In genomic region chr3:88082854-88083253, GRCh38 we compare ENCODE assay signal across 17 cellular contexts. TPM values are rescaled to one million over a fixed set of nuclear protein-coding genes. Genes with fewer than 3 reads are reported as not detected.
DNase-seq lines count a peak whose midpoint lies in the region; ATAC-seq and TF ChIP-seq lines count a peak whose summit lies in the region.
"Had no signal": no experiment of that assay in that cellular context is flagged by ENCODE, and none has a peak within 500 bp of the region (broad histone marks: within the 10 kb centered on the region; RNA-seq: fewer than 3 reads in every experiment).

No MANE protein-coding gene starts in this region.

- H3K4me1 ChIP-seq in mucosa of descending colon (ENCODE audit: low read depth), result no peaks in the 10 kb centered on the region
- no peaks in the 10 kb centered on the region for H3K4me1 ChIP-seq in testis

- in situ Hi-C loops in KBM-7 (cut with MboI; ENCODE audit: low pct_unique_long_range_greater_than_20kb, low sequenced_read_pairs), result no loop called here

- TF ChIP-seq POLR2A in testis (IDR thresholded peaks at IDR 0.05), result no peak

- peak; percentile 16 for ATAC-seq in mucosa of descending colon
- ATAC-seq in activated CD8-positive, alpha-beta T cell treated with anti-CD3 and anti-CD28 coated beads, Interleukin-2, amount 10 ng/mL, durations not matched to agents 7 days and 5 days, result no peak
- ATAC-seq: GM23338, HCT116 had no signal

- no peak overlapping the region for H3K4me3 Mint-ChIP-seq in activated CD8-positive, alpha-beta T cell treated with anti-CD3 and anti-CD28 coated beads, Interleukin-2, amount 10 ng/mL, durations not matched to agents 7 days and 5 days
- H3K4me3 Mint-ChIP-seq: CD4-positive, alpha-beta memory T cell; GM23338; H9; HFFc6 had no signal

- H3K9me3 Mint-ChIP-seq in activated CD8-positive, alpha-beta T cell treated with anti-CD3 and anti-CD28 coated beads, Interleukin-2, amount 10 ng/mL, durations not matched to agents 7 days and 5 days (ENCODE audit: insufficient read depth), result no peaks in the 10 kb centered on the region
- H3K9me3 Mint-ChIP-seq: CD4-positive, alpha-beta memory T cell; HFFc6 had no signal

- H3K9me3 ChIP-seq in mucosa of descending colon, result no peaks in the 10 kb centered on the region
- no peaks in the 10 kb centered on the region for H3K9me3 ChIP-seq in testis

- no peaks in the 10 kb centered on the region for H3K27me3 ChIP-seq in testis

- CTCF ChIA-PET in activated CD8-positive, alpha-beta T cell treated with anti-CD3 and anti-CD28 coated beads, Interleukin-2, amount 10 ng/mL, durations not matched to agents 7 days and 5 days (lab: Charles Lee), result no interaction called here

- DNase-seq in KBM-7 (peak; percentile 36), NCI-H69 (lab: John Stamatoyannopoulos, UW) (peak; percentile 2), mucosa of descending colon (no peak), NCI-H1930 (lab: John Stamatoyannopoulos, UW) (no peak), testis (no peak)
- no peak for DNase-seq in activated CD8-positive, alpha-beta T cell treated with anti-CD3 and anti-CD28 coated beads, Interleukin-2, amount 10 ng/mL, durations not matched to agents 7 days and 5 days
- DNase-seq: C1 segment of cervical spinal cord; Calu3; CD4-positive, alpha-beta memory T cell; COR-L47; DMS53; DMS79 treated with DMSO at 0.1 percent for 48 hours; GF-D8; H9; HFFc6 had no signal

- peaks cover 20% of the 10 kb centered on the region for H3K36me3 Mint-ChIP-seq in activated CD8-positive, alpha-beta T cell treated with anti-CD3 and anti-CD28 coated beads, Interleukin-2, amount 10 ng/mL, durations not matched to agents 7 days and 5 days (ENCODE audit: low read depth)

- intact Hi-C loops in mucosa of descending colon (cut with DNase I, micrococcal nuclease) (no loop called here), testis (cut with DNase I; ENCODE audit: low total_unique reads) (no loop called here)

- no peaks in the 10 kb centered on the region for H3K4me1 Mint-ChIP-seq in activated CD8-positive, alpha-beta T cell treated with anti-CD3 and anti-CD28 coated beads, Interleukin-2, amount 10 ng/mL, durations not matched to agents 7 days and 5 days (ENCODE audit: low read depth)

- H3K27ac ChIP-seq in testis, result no peak overlapping the region

- no peaks in the 10 kb centered on the region for H3K36me3 ChIP-seq in mucosa of descending colon (ENCODE audit: low read depth)
- no peaks in the 10 kb centered on the region for H3K36me3 ChIP-seq in testis (ENCODE audit: low read depth, missing control alignments)

- H3K4me3 ChIP-seq in mucosa of descending colon (no peak overlapping the region), testis (no peak overlapping the region)
- H3K4me3 ChIP-seq: GM23338 had no signal

- POLR2A ChIA-PET in activated CD8-positive, alpha-beta T cell treated with anti-CD3 and anti-CD28 coated beads, Interleukin-2, amount 10 ng/mL, durations not matched to agents 7 days and 5 days (lab: Charles Lee), result no interaction called here

- H3K27ac Mint-ChIP-seq in activated CD8-positive, alpha-beta T cell treated with anti-CD3 and anti-CD28 coated beads, Interleukin-2, amount 10 ng/mL, durations not matched to agents 7 days and 5 days, result no peak overlapping the region
- H3K27ac Mint-ChIP-seq: CD4-positive, alpha-beta memory T cell; GM23338; H9; HFFc6 had no signal

- no peak for TF ChIP-seq CTCF in mucosa of descending colon (IDR thresholded peaks at IDR 0.05)
- no peak for TF ChIP-seq CTCF in testis (IDR thresholded peaks at IDR 0.05)

- 79 to 87% methylated on average over 2 of the region's 2 CpGs for WGBS in testis, 2 donors

- H3K27me3 Mint-ChIP-seq in activated CD8-positive, alpha-beta T cell treated with anti-CD3 and anti-CD28 coated beads, Interleukin-2, amount 10 ng/mL, durations not matched to agents 7 days and 5 days (ENCODE audit: low read depth), result no peaks in the 10 kb centered on the region
- H3K27me3 Mint-ChIP-seq: CD4-positive, alpha-beta memory T cell had no signal

RNA-seq across cellular contexts. Expression of gene ZNF654, which starts 23.8 kb away (rescaled TPM):
- 10 to 100 TPM; 13.1 to 20.8 (median 17.4) TPM for total RNA-seq in mucosa of descending colon
- total RNA-seq in activated CD8-positive, alpha-beta T cell treated with anti-CD3 and anti-CD28 coated beads, Interleukin-2, amount 10 ng/mL, durations not matched to agents 7 days and 5 days, result 10 to 100 TPM; 21.3 to 22.3 TPM
- 10 to 100 TPM; 17.0 to 19.6 TPM for total RNA-seq in testis
- 11.3 TPM for polyA plus RNA-seq in testis (ENCODE audit: insufficient read depth, low read depth, low replicate concordance)

RNA-seq across cellular contexts. Expression of gene CGGBP1, which starts 24.0 kb away (rescaled TPM):
- total RNA-seq in mucosa of descending colon (10 to 100 TPM; 47.8 to 78.1 (median 60.3) TPM), testis (10 to 100 TPM; 54.0 to 68.0 TPM)
- total RNA-seq in activated CD8-positive, alpha-beta T cell treated with anti-CD3 and anti-CD28 coated beads, Interleukin-2, amount 10 ng/mL, durations not matched to agents 7 days and 5 days, result 10 to 100 TPM; 85.6 to 87.6 TPM
- polyA plus RNA-seq in testis (ENCODE audit: insufficient read depth, low read depth, low replicate concordance), result 66.4 TPM

Comparison
In these comparisons a context has a peak if more than half of its experiments do, and no peak if none do; other contexts are left out.
1. DNase-seq: peak in KBM-7 (single experiment) and NCI-H69 (single experiment); none in mucosa of descending colon (0 of 3), activated CD8-positive, alpha-beta T cell treated with anti-CD3 and anti-CD28 coated beads, Interleukin-2, amount 10 ng/mL, durations not matched to agents 7 days and 5 days (single experiment), NCI-H1930 (0 of 2) and testis (single experiment).